16 cellular contexts compared by ENCODE assay signal in genomic region chr5:111551569-111552275, GRCh38. TPM values are rescaled to one million over a fixed set of nuclear protein-coding genes. Genes with fewer than 3 reads are reported as not detected.
A peak's percentile ranks its signal among the peaks of the same experiment; 100 is the strongest.
DNase-seq lines count a peak whose midpoint lies in the region; ATAC-seq, FAIRE-seq and TF ChIP-seq lines count a peak whose summit lies in the region.
"Had no signal": no experiment of that assay in that cellular context is flagged by ENCODE, and none has a peak within 500 bp of the region (broad histone marks: within the 10 kb centered on the region; RNA-seq: fewer than 3 reads in every experiment).

No MANE protein-coding gene starts in this region.

- intact Hi-C loops in right lobe of liver (cut with DNase I) (loop anchor here in 1 of 2 donors (10.0 kb wide), 1 partner anchor 593 kb away; no protein-coding TSS in a partner anchor), HepG2 (cut with micrococcal nuclease; ENCODE audit: unreplicated experiment) (loop anchor here (2.0 to 5.0 kb wide), 2 partner anchors 131 to 205 kb away; partner anchors contain the start of gene NREP), uterus (cut with DNase I; ENCODE audit: low total_unique reads) (no loop called here), ovary (cut with DNase I) (loop anchor here in 3 of 4 donors (2.0 to 5.0 kb wide), 2 partner anchors 595 to 596 kb away; no protein-coding TSS in a partner anchor)

- TF ChIP-seq RAD21 in HepG2 (CRISPR knock-in tag; IDR thresholded peaks at IDR 0.05): no peak

- no peak overlapping the region for H3K4me2 ChIP-seq in HepG2 (ENCODE audit: low read depth, low read length)

- H3K9me3 ChIP-seq in right lobe of liver (no peaks in the 10 kb centered on the region), HepG2 (ENCODE audit: low read length) (no peaks in the 10 kb centered on the region), uterus (no peaks in the 10 kb centered on the region), ovary (no peaks in the 10 kb centered on the region)

- no peaks in the 10 kb centered on the region for H4K20me1 ChIP-seq in HepG2 (ENCODE audit: insufficient read depth, low read length)

- TF ChIP-seq CTCF in right lobe of liver (IDR thresholded peaks at IDR 0.05) (no peak), HepG2 (CRISPR knock-in tag; IDR thresholded peaks at IDR 0.05) (no peak), uterus (IDR thresholded peaks at IDR 0.05) (no peak), ovary (IDR thresholded peaks at IDR 0.05) (no peak)

- peak overlapping the region; percentile 33 for H3K4me3 Mint-ChIP-seq in activated T-helper 17 cell treated with anti-CD3 and anti-CD28 coated beads, Interleukin-2, amount 50 U/mL, for 72 hours
- H3K4me3 Mint-ChIP-seq: activated CD4-positive, alpha-beta memory T cell treated with anti-CD3 and anti-CD28 coated beads, Interleukin-2, amount 10 ng/mL, durations not matched to agents 7 days and 5 days; CD4-positive, CD25-positive, alpha-beta regulatory T cell; type B pancreatic cell had no signal

- H3K27ac ChIP-seq in right lobe of liver (no peak overlapping the region), HepG2 (ENCODE audit: extremely low read length, insufficient read depth, low read length) (no peak overlapping the region), uterus (peak overlapping the region; percentile 67 to 76), ovary (no peak overlapping the region)

- peak in 3 of 4 donors; percentile 4 to 24 (median 7) for ATAC-seq in right lobe of liver
- no peak for ATAC-seq in HepG2
- ATAC-seq in activated T-helper 17 cell treated with anti-CD3 and anti-CD28 coated beads, Interleukin-2, amount 50 U/mL, for 72 hours (replicated peaks): peak; percentile 40

- peaks cover 0 to 16% (median 0%) of the 10 kb centered on the region in 4 donors for H3K4me1 ChIP-seq in right lobe of liver
- no peaks in the 10 kb centered on the region for H3K4me1 ChIP-seq in HepG2 (ENCODE audit: insufficient read depth, low read length)
- H3K4me1 ChIP-seq in uterus: peaks cover 0 to 4% of the 10 kb centered on the region in 2 donors
- H3K4me1 ChIP-seq in ovary (ENCODE audit: insufficient read depth): no peaks in the 10 kb centered on the region

- BruUV-seq in HepG2 (replicated peaks; lab: Mats Ljungman, UMichigan): no TSS peak

- 56% methylated on average over 7 of the region's 7 CpGs for WGBS in right lobe of liver (ENCODE audit: insufficient coverage, low coverage, low lambda C conversion rate, missing lambda C conversion rate)
- WGBS in HepG2 (ENCODE audit: low lambda C conversion rate): 39% methylated on average over 7 of the region's 7 CpGs
- WGBS in ovary, 3 donors: 70 to 73% (median 71%) methylated on average over 7 of the region's 7 CpGs

- H3K9me3 Mint-ChIP-seq in activated T-helper 17 cell treated with anti-CD3 and anti-CD28 coated beads, Interleukin-2, amount 50 U/mL, for 72 hours: no peaks in the 10 kb centered on the region
- H3K9me3 Mint-ChIP-seq: activated CD4-positive, alpha-beta memory T cell treated with anti-CD3 and anti-CD28 coated beads, Interleukin-2, amount 10 ng/mL, durations not matched to agents 7 days and 5 days; immature natural killer cell had no signal

- H3K79me2 ChIP-seq in HepG2 (ENCODE audit: insufficient read depth, low read length): no peaks in the 10 kb centered on the region

- POLR2A ChIA-PET in HepG2 (lab: Yijun Ruan, JAX): no interaction called here

- H3K4me1 Mint-ChIP-seq in activated T-helper 17 cell treated with anti-CD3 and anti-CD28 coated beads, Interleukin-2, amount 50 U/mL, for 72 hours: peaks cover 13% of the 10 kb centered on the region

- H2AFZ ChIP-seq in HepG2 (ENCODE audit: low read length): no peak overlapping the region

- no peaks in the 10 kb centered on the region for H3K27me3 Mint-ChIP-seq in activated T-helper 17 cell treated with anti-CD3 and anti-CD28 coated beads, Interleukin-2, amount 50 U/mL, for 72 hours
- H3K27me3 Mint-ChIP-seq: type B pancreatic cell had no signal

- FAIRE-seq in HepG2 (lab: Jason Lieb, UNC): no peak
- FAIRE-seq: H54 had no signal

- TF ChIP-seq EP300 in HepG2 (IDR thresholded peaks at IDR 0.05; ENCODE audit: low read depth in 2 of 2, low read length in 2 of 2) (no peak), HepG2 (CRISPR knock-in tag; IDR thresholded peaks at IDR 0.05; ENCODE audit: borderline replicate concordance) (no peak), ovary (IDR thresholded peaks at IDR 0.05) (no peak)

- DNase-seq in right lobe of liver (no peak), HepG2 (ENCODE audit: low spot score) (no peak), kidney tubule cell (ENCODE audit: low spot score) (peak; percentile 26), uterus (no peak), OCI-M2 (lab: John Stamatoyannopoulos, UW; ENCODE audit: unreplicated experiment) (no peak), SHP77 (lab: John Stamatoyannopoulos, UW) (no peak), ovary (no peak)
- DNase-seq: activated CD4-positive, alpha-beta memory T cell treated with anti-CD3 and anti-CD28 coated beads, Interleukin-2, amount 10 ng/mL, durations not matched to agents 7 days and 5 days; anterior cingulate cortex; CD4-positive, CD25-positive, alpha-beta regulatory T cell; immature natural killer cell; KBM-7; NCI-H446 treated with DMSO at 0.1 percent for 48 hours had no signal

- in situ Hi-C loops in HepG2 (cut with HindIII; ENCODE audit: extremely low pct_ligation_motif_present, low pct_unique_long_range_greater_than_20kb): loop anchor here (5.0 kb wide), 1 partner anchor 591 kb away; no protein-coding TSS in a partner anchor

- H3K9ac ChIP-seq in HepG2 (ENCODE audit: insufficient read depth, low read depth, low read length): no peak overlapping the region

- H3K36me3 ChIP-seq in right lobe of liver (no peaks in the 10 kb centered on the region), HepG2 (replicated peaks in 1 of 2; ENCODE audit: control insufficient read depth in 1 of 2, insufficient read depth in 2 of 2, low read length in 2 of 2) (no peaks in the 10 kb centered on the region), uterus (no peaks in the 10 kb centered on the region), ovary (no peaks in the 10 kb centered on the region)

- CTCF ChIA-PET in HepG2 (lab: Yijun Ruan, JAX; ENCODE audit: low intra/inter-chr PET ratio, low total read pairs): interaction anchor here (4.0 kb wide), 1 partner anchor 595 kb away, joined by 38 read pairs; no protein-coding TSS in a partner anchor

- H3K27me3 ChIP-seq in right lobe of liver (no peaks in the 10 kb centered on the region), HepG2 (ENCODE audit: control insufficient read depth in 1 of 2, insufficient read depth in 2 of 2, low read length in 2 of 2) (no peaks in the 10 kb centered on the region), uterus (no peaks in the 10 kb centered on the region), ovary (no peaks in the 10 kb centered on the region)

- TF ChIP-seq POLR2A in right lobe of liver (IDR thresholded peaks at IDR 0.05) (no peak), HepG2 (IDR thresholded peaks at IDR 0.05; ENCODE audit: insufficient read depth in 1 of 2, low read depth in 2 of 2, low read length in 2 of 2) (no peak), uterus (IDR thresholded peaks at IDR 0.05) (no peak), ovary (IDR thresholded peaks at IDR 0.05) (no peak)

- H3K4me3 ChIP-seq in right lobe of liver (no peak overlapping the region), HepG2 (replicated peaks in 1 of 3; ENCODE audit: insufficient read depth in 1 of 3, low read depth in 2 of 3, low read length in 3 of 3) (no peak overlapping the region), uterus (no peak overlapping the region), ovary (no peak overlapping the region)

- H3K27ac Mint-ChIP-seq in activated T-helper 17 cell treated with anti-CD3 and anti-CD28 coated beads, Interleukin-2, amount 50 U/mL, for 72 hours: peak overlapping the region; percentile 3
- H3K27ac Mint-ChIP-seq: activated CD4-positive, alpha-beta memory T cell treated with anti-CD3 and anti-CD28 coated beads, Interleukin-2, amount 10 ng/mL, durations not matched to agents 7 days and 5 days; CD4-positive, CD25-positive, alpha-beta regulatory T cell; immature natural killer cell; type B pancreatic cell had no signal

- H3K36me3 Mint-ChIP-seq in activated T-helper 17 cell treated with anti-CD3 and anti-CD28 coated beads, Interleukin-2, amount 50 U/mL, for 72 hours (ENCODE audit: low read depth): no peaks in the 10 kb centered on the region
- H3K36me3 Mint-ChIP-seq: CD4-positive, CD25-positive, alpha-beta regulatory T cell; immature natural killer cell; type B pancreatic cell had no signal

RNA-seq across cellular contexts. Expression of gene STARD4, which starts 39.4 kb away (rescaled TPM):
- total RNA-seq in right lobe of liver (10 to 100 TPM in 4 of 6 experiments, 1 to 10 TPM in 2; 6.4 to 30.5 (median 18.1) TPM), HepG2 (2016; rRNA removed; fragmentation: Illumina TruSeq; extraction: Trizol) (66.9 and 92.2 TPM in 2 replicates), uterus (10 to 100 TPM in 2 of 4 donors, 1 to 10 TPM in 2; 2.3 to 98.0 (median 9.9) TPM), ovary (10 to 100 TPM in 1 of 7 donors, 1 to 10 TPM in 6; 5.3 to 34.1 (median 7.8) TPM)
- 7.4 and 7.8 TPM in 2 replicates for total RNA-seq in HepG2 (2016; cell fraction: cytosol; rRNA removed; fragmentation: Illumina TruSeq; extraction: Trizol; ENCODE audit: low read depth)
- total RNA-seq in HepG2 (2016; cell fraction: insoluble cytoplasmic fraction; rRNA removed; fragmentation: Illumina TruSeq; extraction: Trizol): 66.5 and 97.1 TPM in 2 replicates
- total RNA-seq in HepG2 (2016; cell fraction: membrane; rRNA removed; fragmentation: Illumina TruSeq; extraction: Trizol): 21.3 and 22.8 TPM in 2 replicates
- total RNA-seq in HepG2 (2016; cell fraction: nucleus; rRNA removed; fragmentation: Illumina TruSeq; extraction: Trizol): 67.3 and 73.5 TPM in 2 replicates
- polyA plus RNA-seq in HepG2 (2011; rRNA removed) (27.4 and 37.0 TPM in 2 replicates), ovary (10 to 100 TPM in 1 of 2 donors, 1 to 10 TPM in 1; 4.5 to 14.4 TPM)
- polyA plus RNA-seq in HepG2 (2011; cell fraction: cytosol; rRNA removed): 7.5 and 15.9 TPM in 2 replicates
- polyA plus RNA-seq in HepG2 (2011; cell fraction: nucleus; rRNA removed): 31.7 and 60.0 TPM in 2 replicates
- 39.3 and 40.0 TPM in 2 replicates for polyA plus RNA-seq in HepG2 (2012)
- polyA plus RNA-seq in HepG2 (2016; cell fraction: cytosol; fragmentation: Illumina TruSeq; extraction: Trizol; ENCODE audit: low read depth): 2.5 and 2.6 TPM in 2 replicates
- polyA plus RNA-seq in HepG2 (2016; cell fraction: insoluble cytoplasmic fraction; fragmentation: Illumina TruSeq; extraction: Trizol; ENCODE audit: low read depth): 52.5 and 58.1 TPM in 2 replicates
- polyA plus RNA-seq in HepG2 (2016; cell fraction: membrane; fragmentation: Illumina TruSeq; extraction: Trizol; ENCODE audit: low read depth): 7.8 and 8.0 TPM in 2 replicates
- polyA plus RNA-seq in HepG2 (2016; cell fraction: nucleus; fragmentation: Illumina TruSeq; extraction: Trizol; ENCODE audit: insufficient read depth, low read depth): 105 and 107 TPM in 2 replicates
- 15.2 and 24.2 TPM in 2 replicates for polyA minus RNA-seq in HepG2 (2011; rRNA and poly(A)+ RNA removed; ENCODE audit: low replicate concordance)
- 14.2 and 19.3 TPM in 2 replicates for polyA minus RNA-seq in HepG2 (2011; cell fraction: cytosol; rRNA and poly(A)+ RNA removed)
- 53.0 and 82.6 TPM in 2 replicates for polyA minus RNA-seq in HepG2 (2011; cell fraction: nucleus; rRNA and poly(A)+ RNA removed)
- total RNA-seq in activated T-helper 17 cell treated with anti-CD3 and anti-CD28 coated beads, Interleukin-2, amount 50 U/mL, for 72 hours: 100 to 1,000 TPM in 1 of 2 donors, 10 to 100 TPM in 1; 48.7 to 102 TPM

Comparison
In these comparisons a context has a peak if more than half of its experiments do, and no peak if none do; other contexts are left out.
1. H3K27ac ChIP-seq: peak in uterus (2 of 2); none in right lobe of liver (0 of 3), HepG2 (single experiment) and ovary (0 of 2).